Comparison of ENCODE assay signal across 21 cellular contexts in the genomic region with DNA sequence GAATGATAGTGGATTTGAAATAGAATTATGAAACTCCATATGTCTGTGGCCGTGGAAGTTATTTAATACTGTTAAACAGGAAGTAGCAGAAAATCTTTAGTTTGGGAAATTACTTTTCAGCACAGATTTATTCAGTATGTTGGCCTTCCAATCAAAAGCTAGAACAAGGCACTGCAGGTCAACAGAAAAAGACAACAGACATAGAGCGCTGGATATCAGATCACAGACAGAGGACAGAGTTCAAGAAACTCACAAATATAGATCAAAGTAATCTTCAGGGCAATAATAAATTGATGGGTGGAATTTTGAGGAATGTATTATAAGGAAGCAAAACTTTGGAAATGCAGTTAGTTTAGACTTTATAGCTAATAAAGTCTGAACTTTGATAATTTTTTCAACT.
DNase-seq lines count a peak whose midpoint lies in the region; ATAC-seq, FAIRE-seq and TF ChIP-seq lines count a peak whose summit lies in the region.
"Had no signal": no experiment of that assay in that cellular context is flagged by ENCODE, and none has a peak within 500 bp of the region (broad histone marks: within the 10 kb centered on the region; RNA-seq: fewer than 3 reads in every experiment).

No MANE protein-coding gene starts in this region.

- no peak overlapping the region for H3K4me3 Mint-ChIP-seq in effector memory CD8-positive, alpha-beta T cell
- no peak overlapping the region for H3K4me3 Mint-ChIP-seq in CD4-positive, alpha-beta T cell
- H3K4me3 Mint-ChIP-seq: CD14-positive monocyte; CD4-positive, CD25-positive, alpha-beta regulatory T cell; CD8-positive, alpha-beta T cell had no signal

- no peak overlapping the region for H3K9ac ChIP-seq in SK-N-MC (ENCODE audit: insufficient read length)
- H3K9ac ChIP-seq: BLaER1 had no signal

- intact Hi-C loops in CD4-positive, alpha-beta T cell (cut with DNase I, micrococcal nuclease), result no loop called here

- FAIRE-seq in small intestine (lab: Jason Lieb, UNC), result no peak
- FAIRE-seq: A204.1, D721Med, GM12891, GM19239 had no signal

- H3K4me1 ChIP-seq in small intestine (ENCODE audit: control insufficient read depth in 2 of 2, insufficient read depth in 1 of 2, low read depth in 1 of 2, low read length in 1 of 2), result no peaks in the 10 kb centered on the region
- H3K4me1 ChIP-seq: BE2C, BLaER1, Caco-2 had no signal

- H3K9me3 ChIP-seq in SK-N-MC (ENCODE audit: low read depth, low read length) (no peaks in the 10 kb centered on the region), small intestine (ENCODE audit: control insufficient read depth, low read depth) (no peaks in the 10 kb centered on the region)
- no peaks in the 10 kb centered on the region for H3K9me3 ChIP-seq in CD4-positive, alpha-beta T cell (ENCODE audit: control insufficient read depth, low read length)
- H3K9me3 ChIP-seq: BE2C, BLaER1, Caco-2 had no signal

- TF ChIP-seq CTCF in CD4-positive, alpha-beta T cell (IDR thresholded peaks at IDR 0.05), result no peak

- no peak overlapping the region for H3K27ac Mint-ChIP-seq in effector memory CD8-positive, alpha-beta T cell
- no peak overlapping the region for H3K27ac Mint-ChIP-seq in CD4-positive, alpha-beta T cell
- H3K27ac Mint-ChIP-seq: CD14-positive monocyte; CD8-positive, alpha-beta T cell had no signal

- no peaks in the 10 kb centered on the region for H3K9me3 Mint-ChIP-seq in effector memory CD8-positive, alpha-beta T cell
- no peaks in the 10 kb centered on the region for H3K9me3 Mint-ChIP-seq in CD4-positive, alpha-beta T cell
- H3K9me3 Mint-ChIP-seq: CD8-positive, alpha-beta T cell had no signal

- 21 to 53% (median 50%) methylated on average over 2 of the region's 2 CpGs for WGBS in small intestine, 3 donors

- H3K27me3 ChIP-seq in small intestine (ENCODE audit: control insufficient read depth in 2 of 2, insufficient read depth in 2 of 2, low read length in 2 of 2), result no peaks in the 10 kb centered on the region
- no peaks in the 10 kb centered on the region for H3K27me3 ChIP-seq in CD4-positive, alpha-beta T cell (ENCODE audit: control insufficient read depth, insufficient read depth, low read length)
- H3K27me3 ChIP-seq: BE2C, BLaER1 had no signal

- H3K27ac ChIP-seq in SK-N-MC (peak overlapping the region; percentile 55; the same call in 1 of the 2 replicates), small intestine (ENCODE audit: low read depth in 1 of 2, low read length in 1 of 2) (no peak overlapping the region)
- H3K27ac ChIP-seq in CD4-positive, alpha-beta T cell (ENCODE audit: low read depth, low read length), result no peak overlapping the region
- H3K27ac ChIP-seq: BLaER1 had no signal

- H3K4me1 Mint-ChIP-seq in effector memory CD8-positive, alpha-beta T cell (ENCODE audit: low read depth in 2 of 2), result no peaks in the 10 kb centered on the region
- no peaks in the 10 kb centered on the region for H3K4me1 Mint-ChIP-seq in CD4-positive, alpha-beta T cell (ENCODE audit: low read depth)
- H3K4me1 Mint-ChIP-seq: CD4-positive, CD25-positive, alpha-beta regulatory T cell had no signal

- CTCF ChIA-PET in CD4-positive, alpha-beta T cell (lab: Charles Lee), result no interaction called here

- H3K36me3 Mint-ChIP-seq in effector memory CD8-positive, alpha-beta T cell (ENCODE audit: insufficient read depth), result no peaks in the 10 kb centered on the region
- H3K36me3 Mint-ChIP-seq in CD4-positive, alpha-beta T cell (ENCODE audit: low read depth), result no peaks in the 10 kb centered on the region
- H3K36me3 Mint-ChIP-seq: CD14-positive monocyte; CD4-positive, CD25-positive, alpha-beta regulatory T cell; CD8-positive, alpha-beta T cell had no signal

- no peaks in the 10 kb centered on the region for H3K27me3 Mint-ChIP-seq in effector memory CD8-positive, alpha-beta T cell
- no peaks in the 10 kb centered on the region for H3K27me3 Mint-ChIP-seq in CD4-positive, alpha-beta T cell

- DNase-seq in SK-N-MC (ENCODE audit: low read depth, low spot score) (no peak), left lobe of liver (ENCODE audit: low spot score) (no peak), small intestine (peak; percentile 10)
- DNase-seq in effector memory CD8-positive, alpha-beta T cell, result no peak
- no peak for DNase-seq in CD4-positive, alpha-beta T cell
- DNase-seq: 8988T; ACHN; BE2C; C1 segment of cervical spinal cord; Caco-2; Calu3; CD4-positive, CD25-positive, alpha-beta regulatory T cell; CD8-positive, alpha-beta T cell; DMS79 treated with DMSO at 0.1 percent for 48 hours; GF-D8 had no signal

- POLR2A ChIA-PET in CD4-positive, alpha-beta T cell (lab: Charles Lee), result no interaction called here

- peak; percentile 39 for ATAC-seq in left lobe of liver
- ATAC-seq in effector memory CD8-positive, alpha-beta T cell (replicated peaks), result no peak
- ATAC-seq in CD4-positive, alpha-beta T cell (ENCODE audit: poor library complexity), result no peak
- ATAC-seq: CD8-positive, alpha-beta T cell had no signal

- H3K36me3 ChIP-seq in SK-N-MC (ENCODE audit: insufficient read depth, low read length) (no peaks in the 10 kb centered on the region), small intestine (ENCODE audit: control insufficient read depth in 2 of 2, insufficient read depth in 2 of 2, low read length in 2 of 2) (no peaks in the 10 kb centered on the region)
- H3K36me3 ChIP-seq: BE2C, BLaER1 had no signal

- H3K4me3 ChIP-seq in SK-N-MC (no peak overlapping the region), small intestine (ENCODE audit: low read depth in 1 of 2, low read length in 2 of 2) (no peak overlapping the region)
- H3K4me3 ChIP-seq: BLaER1 had no signal
